11 cellular contexts compared by ENCODE assay signal in the genomic region with DNA sequence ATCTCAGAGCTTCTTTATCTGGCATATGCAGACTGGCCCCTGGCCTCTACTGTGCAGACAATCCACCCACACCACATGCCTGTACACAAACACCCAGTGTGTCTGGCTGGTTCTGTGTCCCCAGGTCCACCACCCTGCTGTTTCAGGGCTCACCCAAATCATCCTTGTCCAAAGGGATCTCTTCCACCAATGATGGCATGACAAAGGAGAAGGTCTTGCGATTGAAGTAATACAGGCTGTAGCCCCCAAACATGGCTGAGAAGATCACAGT. TPM values are rescaled to one million over a fixed set of nuclear protein-coding genes. Genes with fewer than 3 reads are reported as not detected.
DNase-seq lines count a peak whose midpoint lies in the region; ATAC-seq lines count a peak whose summit lies in the region.
"Had no signal": no experiment of that assay in that cellular context is flagged by ENCODE, and none has a peak within 500 bp of the region (broad histone marks: within the 10 kb centered on the region; RNA-seq: fewer than 3 reads in every experiment).

No MANE protein-coding gene starts in this region.

- peaks cover 32% of the 10 kb centered on the region for H3K79me1 ChIP-seq in mesenchymal stem cell (replicated peaks; ENCODE audit: low read length, poor library complexity, severe bottlenecking)

- H3K4me3 Mint-ChIP-seq in activated CD8-positive, alpha-beta memory T cell treated with anti-CD3 and anti-CD28 coated beads, Interleukin-2, amount 10 ng/mL, durations not matched to agents 7 days and 5 days, result peak overlapping the region; percentile 71
- H3K4me3 Mint-ChIP-seq in activated T-helper 2 cell treated with anti-CD3 and anti-CD28 coated beads, Interferon-gamma antibody, Interleukin-2, Interleukin-4, amounts not matched to agents 10 μg/mL and 5 μg/mL and 100 μg/mL, durations not matched to agents 14 hours and 24 hours and 36 hours (ENCODE audit: low read depth), result peak overlapping the region; percentile 75

- no peaks in the 10 kb centered on the region for H3K27me3 ChIP-seq in mesenchymal stem cell (ENCODE audit: control insufficient read depth in 1 of 2, insufficient read depth in 1 of 2, low read length in 2 of 2)
- H3K27me3 ChIP-seq: cardiac muscle cell, testis had no signal

- peak overlapping the region; percentile 24 for H2BK5ac ChIP-seq in mesenchymal stem cell (ENCODE audit: low read depth, low read length, poor library complexity, severe bottlenecking)

- H4K8ac ChIP-seq in mesenchymal stem cell (ENCODE audit: low read length), result no peak overlapping the region

- peak overlapping the region in 1 of 2 experiments; percentile 21 for H3K4me3 ChIP-seq in mesenchymal stem cell (ENCODE audit: insufficient read depth in 1 of 2, low read depth in 1 of 2, low read length in 2 of 2)
- H3K4me3 ChIP-seq: testis had no signal

- H3K27me3 Mint-ChIP-seq in activated CD8-positive, alpha-beta memory T cell treated with anti-CD3 and anti-CD28 coated beads, Interleukin-2, amount 10 ng/mL, durations not matched to agents 7 days and 5 days, result no peaks in the 10 kb centered on the region
- H3K27me3 Mint-ChIP-seq in activated T-helper 2 cell treated with anti-CD3 and anti-CD28 coated beads, Interferon-gamma antibody, Interleukin-2, Interleukin-4, amounts not matched to agents 10 μg/mL and 5 μg/mL and 100 μg/mL, durations not matched to agents 14 hours and 24 hours and 36 hours (ENCODE audit: low read depth), result no peaks in the 10 kb centered on the region

- no peak for DNase-seq in activated CD8-positive, alpha-beta memory T cell treated with anti-CD3 and anti-CD28 coated beads, Interleukin-2, amount 10 ng/mL, durations not matched to agents 7 days and 5 days
- DNase-seq in activated CD8-positive, alpha-beta memory T cell treated with anti-CD3 and anti-CD28 coated beads, Interleukin-2, amount 50 U/mL, for 4 hours, result no peak
- DNase-seq in activated T-helper 2 cell treated with anti-CD3 and anti-CD28 coated beads, Interferon-gamma antibody, Interleukin-2, Interleukin-4, amounts not matched to agents 10 μg/mL and 5 μg/mL and 100 μg/mL, durations not matched to agents 14 hours and 24 hours and 36 hours (ENCODE audit: low spot score), result no peak
- DNase-seq in mesenchymal stem cell, result no peak
- no peak for DNase-seq in KG1 (lab: John Stamatoyannopoulos, UW)
- DNase-seq in NCI-H2171 treated with DMSO at 0.1 percent for 48 hours (lab: John Stamatoyannopoulos, UW), result no peak
- DNase-seq in NCI-H2081 treated with DMSO at 0.1 percent for 48 hours (lab: John Stamatoyannopoulos, UW), result no peak
- DNase-seq: NCI-H526 treated with DMSO at 0.1 percent for 48 hours had no signal

- H3K4me1 Mint-ChIP-seq in activated CD8-positive, alpha-beta memory T cell treated with anti-CD3 and anti-CD28 coated beads, Interleukin-2, amount 10 ng/mL, durations not matched to agents 7 days and 5 days, result peaks cover 28% of the 10 kb centered on the region
- H3K4me1 Mint-ChIP-seq in activated T-helper 2 cell treated with anti-CD3 and anti-CD28 coated beads, Interferon-gamma antibody, Interleukin-2, Interleukin-4, amounts not matched to agents 10 μg/mL and 5 μg/mL and 100 μg/mL, durations not matched to agents 14 hours and 24 hours and 36 hours (ENCODE audit: low read depth), result peaks cover 19% of the 10 kb centered on the region

- peak overlapping the region; percentile 83 for H3K27ac Mint-ChIP-seq in activated CD8-positive, alpha-beta memory T cell treated with anti-CD3 and anti-CD28 coated beads, Interleukin-2, amount 10 ng/mL, durations not matched to agents 7 days and 5 days
- H3K27ac Mint-ChIP-seq in activated T-helper 2 cell treated with anti-CD3 and anti-CD28 coated beads, Interferon-gamma antibody, Interleukin-2, Interleukin-4, amounts not matched to agents 10 μg/mL and 5 μg/mL and 100 μg/mL, durations not matched to agents 14 hours and 24 hours and 36 hours, result peak overlapping the region; percentile 4

- no peaks in the 10 kb centered on the region for H3K9me3 ChIP-seq in mesenchymal stem cell (ENCODE audit: control insufficient read depth, low read length)
- H3K9me3 ChIP-seq: testis had no signal

- no peak overlapping the region for H3K18ac ChIP-seq in mesenchymal stem cell (ENCODE audit: low read depth in 1 of 2, low read length in 2 of 2)

- peak overlapping the region in 1 of 2 experiments; percentile 41 for H3K4ac ChIP-seq in mesenchymal stem cell (ENCODE audit: low read depth in 1 of 2, low read length in 2 of 2)

- peak overlapping the region; percentile 85 for H3K9ac ChIP-seq in mesenchymal stem cell (ENCODE audit: low read length)

- no peaks in the 10 kb centered on the region for H3K9me3 Mint-ChIP-seq in activated CD8-positive, alpha-beta memory T cell treated with anti-CD3 and anti-CD28 coated beads, Interleukin-2, amount 10 ng/mL, durations not matched to agents 7 days and 5 days (ENCODE audit: low read depth)
- H3K9me3 Mint-ChIP-seq in activated T-helper 2 cell treated with anti-CD3 and anti-CD28 coated beads, Interferon-gamma antibody, Interleukin-2, Interleukin-4, amounts not matched to agents 10 μg/mL and 5 μg/mL and 100 μg/mL, durations not matched to agents 14 hours and 24 hours and 36 hours, result no peaks in the 10 kb centered on the region

- H2BK15ac ChIP-seq in mesenchymal stem cell (ENCODE audit: low read depth, poor library complexity, severe bottlenecking), result no peak overlapping the region

- H3K23ac ChIP-seq in mesenchymal stem cell (ENCODE audit: low read length in 2 of 2), result peak overlapping the region in 1 of 2 experiments; percentile 60

- ATAC-seq in activated CD8-positive, alpha-beta memory T cell treated with anti-CD3 and anti-CD28 coated beads, Interleukin-2, amount 10 ng/mL, durations not matched to agents 7 days and 5 days, result no peak

- H3K27ac ChIP-seq in mesenchymal stem cell (ENCODE audit: low read length, poor library complexity, severe bottlenecking) (peak overlapping the region; percentile 93), temporal lobe (ENCODE audit: low read depth, low read length) (peak overlapping the region; percentile 63)
- H3K27ac ChIP-seq: cardiac muscle cell had no signal

- no peak overlapping the region for H2AFZ ChIP-seq in mesenchymal stem cell (ENCODE audit: low read depth, low read length)

- no peak overlapping the region for H2BK120ac ChIP-seq in mesenchymal stem cell (ENCODE audit: low read depth, low read length)

- WGBS in mesenchymal stem cell, result 77% methylated on average over 1 of the region's 1 CpG

- H4K91ac ChIP-seq in mesenchymal stem cell (ENCODE audit: low read length), result peak overlapping the region; percentile 25

- peak overlapping the region; percentile 98 for H2AK5ac ChIP-seq in mesenchymal stem cell (ENCODE audit: low read length, severe bottlenecking)

- H3K4me2 ChIP-seq in mesenchymal stem cell (ENCODE audit: low read length, poor library complexity, severe bottlenecking), result peak overlapping the region; percentile 88

- CTCF ChIA-PET in activated CD8-positive, alpha-beta memory T cell treated with anti-CD3 and anti-CD28 coated beads, Interleukin-2, amount 10 ng/mL, durations not matched to agents 7 days and 5 days (lab: Charles Lee), result interaction anchor here (1.0 to 3.0 kb wide), 2 partner anchors 10 to 11 kb away, joined by 4 to 11 read pairs; a partner anchor contains a TSS

- H3K36me3 Mint-ChIP-seq in activated CD8-positive, alpha-beta memory T cell treated with anti-CD3 and anti-CD28 coated beads, Interleukin-2, amount 10 ng/mL, durations not matched to agents 7 days and 5 days, result peaks cover 12% of the 10 kb centered on the region
- peaks cover 33% of the 10 kb centered on the region for H3K36me3 Mint-ChIP-seq in activated T-helper 2 cell treated with anti-CD3 and anti-CD28 coated beads, Interferon-gamma antibody, Interleukin-2, Interleukin-4, amounts not matched to agents 10 μg/mL and 5 μg/mL and 100 μg/mL, durations not matched to agents 14 hours and 24 hours and 36 hours (ENCODE audit: low read depth)

- peaks cover 29 to 41% of the 10 kb centered on the region in 2 experiments for H3K36me3 ChIP-seq in mesenchymal stem cell (ENCODE audit: control insufficient read depth in 1 of 2, insufficient read depth in 2 of 2, low read depth in 1 of 2, low read length in 2 of 2)

- H3K14ac ChIP-seq in mesenchymal stem cell (ENCODE audit: low read length in 2 of 2), result peak overlapping the region in 1 of 2 experiments; percentile 28

- peak overlapping the region in 1 of 2 experiments; percentile 60 for H2BK12ac ChIP-seq in mesenchymal stem cell (ENCODE audit: low read length in 2 of 2)

- intact Hi-C loops in activated T-helper 2 cell treated with anti-CD3 and anti-CD28 coated beads, Interferon-gamma antibody, Interleukin-2, Interleukin-4, amounts not matched to agents 10 μg/mL and 5 μg/mL and 100 μg/mL, durations not matched to agents 14 hours and 24 hours and 36 hours (cut with micrococcal nuclease), result no loop called here

- H3K4me1 ChIP-seq in mesenchymal stem cell (ENCODE audit: control insufficient read depth, insufficient read depth, low read depth, low read length), result peaks cover 41% of the 10 kb centered on the region

RNA-seq across cellular contexts. Expression of a gene that starts 1.7 kb away (rescaled TPM):
- 10 to 100 TPM; 26.0 to 26.5 TPM for total RNA-seq in activated CD8-positive, alpha-beta memory T cell treated with anti-CD3 and anti-CD28 coated beads, Interleukin-2, amount 10 ng/mL, durations not matched to agents 7 days and 5 days
- 31.7 and 34.4 TPM in 2 replicates for total RNA-seq in activated T-helper 2 cell treated with anti-CD3 and anti-CD28 coated beads, Interferon-gamma antibody, Interleukin-2, Interleukin-4, amounts not matched to agents 10 μg/mL and 5 μg/mL and 100 μg/mL, durations not matched to agents 14 hours and 24 hours and 36 hours
- polyA plus RNA-seq in mesenchymal stem cell (2013, experiment 1 of 2), result 6.8 TPM
- 7.2 TPM for polyA plus RNA-seq in mesenchymal stem cell (2013, experiment 2 of 2)
- 9.8 TPM for total RNA-seq in temporal lobe

RNA-seq across cellular contexts. Expression of a gene that starts 10.4 kb away (rescaled TPM):
- total RNA-seq in activated CD8-positive, alpha-beta memory T cell treated with anti-CD3 and anti-CD28 coated beads, Interleukin-2, amount 10 ng/mL, durations not matched to agents 7 days and 5 days, result 10 to 100 TPM; 73.9 to 91.5 TPM
- total RNA-seq in activated T-helper 2 cell treated with anti-CD3 and anti-CD28 coated beads, Interferon-gamma antibody, Interleukin-2, Interleukin-4, amounts not matched to agents 10 μg/mL and 5 μg/mL and 100 μg/mL, durations not matched to agents 14 hours and 24 hours and 36 hours, result 121 and 128 TPM in 2 replicates
- 76.7 TPM for polyA plus RNA-seq in mesenchymal stem cell (2013, experiment 1 of 2)
- polyA plus RNA-seq in mesenchymal stem cell (2013, experiment 2 of 2), result 77.1 TPM
- total RNA-seq in temporal lobe, result 51.6 TPM

RNA-seq across cellular contexts. Expression of a gene that starts 10.9 kb away (rescaled TPM):
- total RNA-seq in activated CD8-positive, alpha-beta memory T cell treated with anti-CD3 and anti-CD28 coated beads, Interleukin-2, amount 10 ng/mL, durations not matched to agents 7 days and 5 days, result 1,000 to 10,000 TPM in 1 of 2 experiments, 100 to 1,000 TPM in 1; 945 to 1,070 TPM
- 1,728 and 1,773 TPM in 2 replicates for total RNA-seq in activated T-helper 2 cell treated with anti-CD3 and anti-CD28 coated beads, Interferon-gamma antibody, Interleukin-2, Interleukin-4, amounts not matched to agents 10 μg/mL and 5 μg/mL and 100 μg/mL, durations not matched to agents 14 hours and 24 hours and 36 hours
- 1,955 TPM for polyA plus RNA-seq in mesenchymal stem cell (2013, experiment 1 of 2)
- polyA plus RNA-seq in mesenchymal stem cell (2013, experiment 2 of 2), result 1,914 TPM
- 1,273 TPM for total RNA-seq in temporal lobe

RNA-seq across cellular contexts. Expression of a gene that starts 28.0 kb away (rescaled TPM):
- 100 to 1,000 TPM; 108 to 163 TPM for total RNA-seq in activated CD8-positive, alpha-beta memory T cell treated with anti-CD3 and anti-CD28 coated beads, Interleukin-2, amount 10 ng/mL, durations not matched to agents 7 days and 5 days
- 215 and 226 TPM in 2 replicates for total RNA-seq in activated T-helper 2 cell treated with anti-CD3 and anti-CD28 coated beads, Interferon-gamma antibody, Interleukin-2, Interleukin-4, amounts not matched to agents 10 μg/mL and 5 μg/mL and 100 μg/mL, durations not matched to agents 14 hours and 24 hours and 36 hours
- 118 TPM for polyA plus RNA-seq in mesenchymal stem cell (2013, experiment 1 of 2)
- polyA plus RNA-seq in mesenchymal stem cell (2013, experiment 2 of 2), result 124 TPM
- total RNA-seq in temporal lobe, result 32.0 TPM

RNA-seq across cellular contexts. Expression of a gene that starts 31.1 kb away (rescaled TPM):
- total RNA-seq in activated CD8-positive, alpha-beta memory T cell treated with anti-CD3 and anti-CD28 coated beads, Interleukin-2, amount 10 ng/mL, durations not matched to agents 7 days and 5 days, result 10 to 100 TPM; 43.4 to 47.1 TPM
- 44.2 and 47.7 TPM in 2 replicates for total RNA-seq in activated T-helper 2 cell treated with anti-CD3 and anti-CD28 coated beads, Interferon-gamma antibody, Interleukin-2, Interleukin-4, amounts not matched to agents 10 μg/mL and 5 μg/mL and 100 μg/mL, durations not matched to agents 14 hours and 24 hours and 36 hours
- polyA plus RNA-seq in mesenchymal stem cell (2013, experiment 1 of 2), result 11.0 TPM
- 10.0 TPM for polyA plus RNA-seq in mesenchymal stem cell (2013, experiment 2 of 2)
- 17.9 TPM for total RNA-seq in temporal lobe
